ENCODE assay signal across 9 cellular contexts in the genomic region with DNA sequence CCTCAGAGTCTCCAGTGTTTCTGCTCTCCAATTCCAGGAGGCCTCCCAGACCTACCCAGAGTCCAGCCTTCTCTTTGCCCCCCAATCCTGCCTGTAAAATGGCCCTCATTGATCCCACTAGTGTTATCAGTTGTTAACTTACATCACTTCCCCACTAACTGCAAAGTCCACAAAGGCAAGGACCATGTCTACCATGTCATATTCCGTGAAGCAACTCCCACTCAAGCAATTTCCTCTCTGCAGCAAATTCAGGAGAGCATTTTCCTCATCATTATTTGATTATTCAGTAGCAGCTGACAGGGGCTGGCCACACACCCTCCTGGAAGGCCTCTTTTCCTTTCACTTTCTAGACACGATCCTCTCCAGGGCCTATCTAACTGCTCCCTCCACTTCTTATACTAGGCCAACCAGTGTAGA.
A peak's percentile ranks its signal among the peaks of the same experiment; 100 is the strongest.
DNase-seq lines count a peak whose midpoint lies in the region; ATAC-seq, FAIRE-seq and TF ChIP-seq lines count a peak whose summit lies in the region.
"Had no signal": no experiment of that assay in that cellular context is flagged by ENCODE, and none has a peak within 500 bp of the region (broad histone marks: within the 10 kb centered on the region; RNA-seq: fewer than 3 reads in every experiment).

No MANE protein-coding gene starts in this region.

- no peaks in the 10 kb centered on the region for H3K9me3 ChIP-seq in DND-41 (ENCODE audit: insufficient read depth, low read length, severe bottlenecking)

- no peak for TF ChIP-seq CTCF in DND-41 (IDR thresholded peaks at IDR 0.05; ENCODE audit: borderline replicate concordance, extremely low read depth, low read length, poor library complexity, severe bottlenecking)

- H3K79me2 ChIP-seq in DND-41 (ENCODE audit: insufficient read depth, low read length), result peaks cover 36% of the 10 kb centered on the region

- no peaks in the 10 kb centered on the region for H3K9me3 Mint-ChIP-seq in activated CD8-positive, alpha-beta T cell treated with anti-CD3 and anti-CD28 coated beads, Interleukin-2, amount 10 ng/mL, durations not matched to agents 7 days and 5 days (ENCODE audit: insufficient read depth)

- H3K4me3 ChIP-seq in DND-41 (ENCODE audit: low read depth in 1 of 2, low read length in 2 of 2), result no peak overlapping the region
- H3K4me3 ChIP-seq: coronary artery had no signal

- no peak for FAIRE-seq in H54 (lab: Jason Lieb, UNC)

- H3K27me3 Mint-ChIP-seq in activated CD8-positive, alpha-beta T cell treated with anti-CD3 and anti-CD28 coated beads, Interleukin-2, amount 10 ng/mL, durations not matched to agents 7 days and 5 days (ENCODE audit: low read depth), result no peaks in the 10 kb centered on the region

- H3K4me3 Mint-ChIP-seq in activated CD8-positive, alpha-beta T cell treated with anti-CD3 and anti-CD28 coated beads, Interleukin-2, amount 10 ng/mL, durations not matched to agents 7 days and 5 days, result no peak overlapping the region

- H3K36me3 Mint-ChIP-seq in activated CD8-positive, alpha-beta T cell treated with anti-CD3 and anti-CD28 coated beads, Interleukin-2, amount 10 ng/mL, durations not matched to agents 7 days and 5 days (ENCODE audit: low read depth), result no peaks in the 10 kb centered on the region

- CTCF ChIA-PET in activated CD8-positive, alpha-beta T cell treated with anti-CD3 and anti-CD28 coated beads, Interleukin-2, amount 10 ng/mL, durations not matched to agents 7 days and 5 days (lab: Charles Lee), result interaction anchor here (0.8 to 4.7 kb wide), 4 partner anchors 7 to 102 kb away, joined by 3 to 35 read pairs (median 6); no protein-coding TSS in a partner anchor

- H3K27ac Mint-ChIP-seq in activated CD8-positive, alpha-beta T cell treated with anti-CD3 and anti-CD28 coated beads, Interleukin-2, amount 10 ng/mL, durations not matched to agents 7 days and 5 days, result no peak overlapping the region

- peaks cover 3% of the 10 kb centered on the region for H3K4me1 Mint-ChIP-seq in activated CD8-positive, alpha-beta T cell treated with anti-CD3 and anti-CD28 coated beads, Interleukin-2, amount 10 ng/mL, durations not matched to agents 7 days and 5 days (ENCODE audit: low read depth)

- DNase-seq in DND-41, result peak; percentile 23
- peak; percentile 58 for DNase-seq in HCEC 1CT
- peak; percentile 50 for DNase-seq in activated CD8-positive, alpha-beta T cell treated with anti-CD3 and anti-CD28 coated beads, Interleukin-2, amount 10 ng/mL, durations not matched to agents 7 days and 5 days
- peak; percentile 38 to 76 for DNase-seq in lung microvascular endothelial cell (ENCODE audit: low read depth in 2 of 2)
- DNase-seq in NCI-H1694 treated with DMSO at 0.1 percent for 48 hours (lab: John Stamatoyannopoulos, UW), result no peak
- no peak for DNase-seq in H54 (ENCODE audit: insufficient read length, low spot score)
- no peak for DNase-seq in MV-4-11 (lab: John Stamatoyannopoulos, UW)
- no peak for DNase-seq in stimulated activated naive CD4-positive, alpha-beta T cell (lab: John Stamatoyannopoulos, UW)

- no peak for TF ChIP-seq POLR2A in H54 (IDR thresholded peaks at IDR 0.05; ENCODE audit: low read depth, low read length)

- POLR2A ChIA-PET in activated CD8-positive, alpha-beta T cell treated with anti-CD3 and anti-CD28 coated beads, Interleukin-2, amount 10 ng/mL, durations not matched to agents 7 days and 5 days (lab: Charles Lee), result interaction anchor here (1.6 kb wide), 1 partner anchor 13 kb away, joined by 4 read pairs; no protein-coding TSS in a partner anchor

- H2AFZ ChIP-seq in DND-41 (ENCODE audit: low read depth, low read length), result no peak overlapping the region

- no peaks in the 10 kb centered on the region for H3K36me3 ChIP-seq in DND-41 (ENCODE audit: insufficient read depth, low read length)

- no peaks in the 10 kb centered on the region for H3K27me3 ChIP-seq in DND-41 (ENCODE audit: insufficient read depth, low read length, poor library complexity)

- no peak overlapping the region for H3K9ac ChIP-seq in DND-41 (ENCODE audit: low read depth, low read length)

- H4K20me1 ChIP-seq in DND-41 (ENCODE audit: insufficient read depth, low read length), result peaks cover 39% of the 10 kb centered on the region; the same call in 1 of the 2 replicates

- no peak overlapping the region for H3K4me2 ChIP-seq in DND-41 (ENCODE audit: insufficient read depth, low read length)

- peak; percentile 80 for ATAC-seq in DND-41 (ENCODE audit: insufficient read depth, low read depth)
- ATAC-seq in activated CD8-positive, alpha-beta T cell treated with anti-CD3 and anti-CD28 coated beads, Interleukin-2, amount 10 ng/mL, durations not matched to agents 7 days and 5 days, result peak; percentile 88

- H3K4me1 ChIP-seq in DND-41 (ENCODE audit: insufficient read depth, low read length), result peaks cover 15% of the 10 kb centered on the region

- no peak overlapping the region for H3K27ac ChIP-seq in DND-41 (ENCODE audit: low read length)
- H3K27ac ChIP-seq: coronary artery had no signal

Comparison
In these comparisons a context has a peak if more than half of its experiments do, and no peak if none do; other contexts are left out.
1. DNase-seq: peak in DND-41 (single experiment), HCEC 1CT (single experiment), activated CD8-positive, alpha-beta T cell treated with anti-CD3 and anti-CD28 coated beads, Interleukin-2, amount 10 ng/mL, durations not matched to agents 7 days and 5 days (single experiment) and lung microvascular endothelial cell (2 of 2); none in NCI-H1694 treated with DMSO at 0.1 percent for 48 hours (single experiment), H54 (single experiment), MV-4-11 (single experiment) and stimulated activated naive CD4-positive, alpha-beta T cell (0 of 6).